In genomic region chr6:14899441-14899840, GRCh38 we compare ENCODE assay signal across 2 cellular contexts.
A peak's percentile ranks its signal among the peaks of the same experiment; 100 is the strongest.
DNase-seq lines count a peak whose midpoint lies in the region.
"Not testable (repeated sequence)": the region's sequence is repeated elsewhere in the genome, so short reads cannot be mapped to it uniquely, and the experiment has no call there.

No MANE protein-coding gene starts in this region.

- H3K9me3 Mint-ChIP-seq in activated naive CD4-positive, alpha-beta T cell treated with anti-CD3 and anti-CD28 coated beads, Interleukin-2, amount 50 U/mL, for 24 hours: not testable (repeated sequence)

- DNase-seq in pons (ENCODE audit: low spot score): peak; percentile 53

- H3K4me3 Mint-ChIP-seq in activated naive CD4-positive, alpha-beta T cell treated with anti-CD3 and anti-CD28 coated beads, Interleukin-2, amount 50 U/mL, for 24 hours: not testable (repeated sequence)

- H3K36me3 Mint-ChIP-seq in activated naive CD4-positive, alpha-beta T cell treated with anti-CD3 and anti-CD28 coated beads, Interleukin-2, amount 50 U/mL, for 24 hours: not testable (repeated sequence)

- H3K27me3 Mint-ChIP-seq in activated naive CD4-positive, alpha-beta T cell treated with anti-CD3 and anti-CD28 coated beads, Interleukin-2, amount 50 U/mL, for 24 hours: not testable (repeated sequence)

- not testable (repeated sequence) for H3K4me1 Mint-ChIP-seq in activated naive CD4-positive, alpha-beta T cell treated with anti-CD3 and anti-CD28 coated beads, Interleukin-2, amount 50 U/mL, for 24 hours

- H3K27ac Mint-ChIP-seq in activated naive CD4-positive, alpha-beta T cell treated with anti-CD3 and anti-CD28 coated beads, Interleukin-2, amount 50 U/mL, for 24 hours: peak overlapping the region; percentile 38
